In genomic region chr5:123628860-123629544, GRCh38 we compare ENCODE assay signal across 28 cellular contexts.
"Had no signal": no experiment of that assay in that cellular context is flagged by ENCODE, and none has a peak within 500 bp of the region (broad histone marks: within the 10 kb centered on the region; RNA-seq: fewer than 3 reads in every experiment).

No MANE protein-coding gene starts in this region.

- FAIRE-seq: bronchial epithelial cell had no signal

- H3K4me1 ChIP-seq: adrenal gland, Peyer's patch had no signal

- DNase-seq: activated CD4-positive, alpha-beta T cell treated with anti-CD3 and anti-CD28 coated beads, Interleukin-2, amount 10 ng/mL, durations not matched to agents 24 days and 14 days; activated CD4-positive, alpha-beta T cell treated with anti-CD3 and anti-CD28 coated beads, Interleukin-2, amount 50 U/mL, for 4 hours; activated CD8-positive, alpha-beta T cell treated with anti-CD3 and anti-CD28 coated beads for 36 hours; activated gamma-delta T cell treated with Interleukin-2 at 50 U/mL for 16 hours; activated naive CD4-positive, alpha-beta T cell treated with anti-CD3 and anti-CD28 coated beads for 36 hours; activated T-cell treated with anti-CD3 and anti-CD28 coated beads, Interleukin-2, amount 50 U/mL, for 1 hour; adrenal gland; central memory CD4-positive, alpha-beta T cell; MM.1S; MV-4-11; NCI-H1092; NCI-H1436 treated with DMSO at 0.1 percent for 48 hours; NCI-H1694 treated with DMSO at 0.1 percent for 48 hours; NCI-H2029; NCI-H345; NCI-H526; NCI-H748 treated with DMSO at 0.1 percent for 48 hours; NK-92 treated with Interleukin-12 subunit alpha and Interleukin-12 subunit beta, amount 100 ng/mL, for 24 hours; PC-3; Peyer's patch; RPMI8226; SIG-M5; T1000 had no signal

- ATAC-seq: activated CD8-positive, alpha-beta T cell treated with anti-CD3 and anti-CD28 coated beads for 36 hours; PC-3 had no signal

- H3K4me3 Mint-ChIP-seq: activated CD4-positive, alpha-beta T cell treated with anti-CD3 and anti-CD28 coated beads, Interleukin-2, amount 10 ng/mL, durations not matched to agents 24 days and 14 days; activated CD8-positive, alpha-beta T cell treated with anti-CD3 and anti-CD28 coated beads for 36 hours; activated naive CD4-positive, alpha-beta T cell treated with anti-CD3 and anti-CD28 coated beads for 36 hours; activated T-helper 1 cell treated with anti-CD3 and anti-CD28 coated beads, Interleukin-12 subunit alpha, Interleukin-12 subunit beta, Interleukin-2, Interleukin-4 antibody, amounts not matched to agents 30 ng/mL and 10 ng/mL and 1 ng/mL, durations not matched to agents 14 hours and 24 hours and 36 hours; brain had no signal

- H3K36me3 ChIP-seq: adrenal gland, Peyer's patch had no signal

- H3K4me2 ChIP-seq: KMS-11 had no signal

- H3K4me3 ChIP-seq: adrenal gland, Peyer's patch had no signal

- H3K27me3 ChIP-seq: adrenal gland, Peyer's patch had no signal

- H3K9ac ChIP-seq: KMS-11 had no signal

- H3K27ac Mint-ChIP-seq: activated CD4-positive, alpha-beta T cell treated with anti-CD3 and anti-CD28 coated beads, Interleukin-2, amount 10 ng/mL, durations not matched to agents 24 days and 14 days; activated CD8-positive, alpha-beta T cell treated with anti-CD3 and anti-CD28 coated beads for 36 hours; activated naive CD4-positive, alpha-beta T cell treated with anti-CD3 and anti-CD28 coated beads for 36 hours; activated naive CD4-positive, alpha-beta T cell treated with anti-CD3 and anti-CD28 coated beads, Interleukin-2, amount 50 U/mL, for 72 hours; activated T-helper 1 cell treated with anti-CD3 and anti-CD28 coated beads, Interleukin-12 subunit alpha, Interleukin-12 subunit beta, Interleukin-2, Interleukin-4 antibody, amounts not matched to agents 30 ng/mL and 10 ng/mL and 1 ng/mL, durations not matched to agents 14 hours and 24 hours and 36 hours; brain had no signal

- H3K27ac ChIP-seq: adrenal gland, KMS-11, Peyer's patch had no signal

- H3K4me1 Mint-ChIP-seq: activated CD4-positive, alpha-beta T cell treated with anti-CD3 and anti-CD28 coated beads, Interleukin-2, amount 10 ng/mL, durations not matched to agents 24 days and 14 days; brain had no signal
